8 cellular contexts compared by ENCODE assay signal in genomic region chr7:29091722-29092121, GRCh38. TPM values are rescaled to one million over a fixed set of nuclear protein-coding genes. Genes with fewer than 3 reads are reported as not detected.
DNase-seq lines count a peak whose midpoint lies in the region; ATAC-seq and TF ChIP-seq lines count a peak whose summit lies in the region.

No MANE protein-coding gene starts in this region.

- peak overlapping the region; percentile 86 for H3K27ac Mint-ChIP-seq in stimulated activated effector memory CD8-positive, alpha-beta T cell treated with anti-CD3 and anti-CD28 coated beads, Interleukin-12 subunit alpha, Interleukin-12 subunit beta, amount 100 ng/mL, for 72 hours

- peaks cover 10% of the 10 kb centered on the region for H3K4me1 Mint-ChIP-seq in stimulated activated effector memory CD8-positive, alpha-beta T cell treated with anti-CD3 and anti-CD28 coated beads, Interleukin-12 subunit alpha, Interleukin-12 subunit beta, amount 100 ng/mL, for 72 hours

- H3K4me2 ChIP-seq in BLaER1, result peak overlapping the region; percentile 82

- H3K36me3 Mint-ChIP-seq in stimulated activated effector memory CD8-positive, alpha-beta T cell treated with anti-CD3 and anti-CD28 coated beads, Interleukin-12 subunit alpha, Interleukin-12 subunit beta, amount 100 ng/mL, for 72 hours, result no peaks in the 10 kb centered on the region

- TF ChIP-seq CTCF in fibroblast of pulmonary artery (IDR thresholded peaks at IDR 0.05; ENCODE audit: low read length, missing control alignments), result no peak

- H3K9me3 Mint-ChIP-seq in stimulated activated effector memory CD8-positive, alpha-beta T cell treated with anti-CD3 and anti-CD28 coated beads, Interleukin-12 subunit alpha, Interleukin-12 subunit beta, amount 100 ng/mL, for 72 hours, result no peaks in the 10 kb centered on the region

- peak overlapping the region; percentile 62 for H3K4me3 Mint-ChIP-seq in stimulated activated effector memory CD8-positive, alpha-beta T cell treated with anti-CD3 and anti-CD28 coated beads, Interleukin-12 subunit alpha, Interleukin-12 subunit beta, amount 100 ng/mL, for 72 hours

- no peaks in the 10 kb centered on the region for H3K27me3 ChIP-seq in BLaER1

- TF ChIP-seq POLR2A in GM18505 (IDR thresholded peaks at IDR 0.05; ENCODE audit: borderline replicate concordance, extremely low read depth, insufficient read depth, insufficient read length), result no peak

- peaks cover 36% of the 10 kb centered on the region for H3K4me1 ChIP-seq in BLaER1

- H3K36me3 ChIP-seq in BLaER1, result no peaks in the 10 kb centered on the region

- H3K9ac ChIP-seq in BLaER1, result peak overlapping the region; percentile 66; the same call in 1 of the 2 replicates

- H3K4me3 ChIP-seq in BLaER1 (peak overlapping the region; percentile 43; the same call in 1 of the 2 replicates), fibroblast of pulmonary artery (replicated peaks; ENCODE audit: low read depth, low read length) (peak overlapping the region; percentile 42)

- no peaks in the 10 kb centered on the region for H4K20me1 ChIP-seq in BLaER1

- ATAC-seq in GM19397 (IDR thresholded peaks at IDR 0.05; ENCODE audit: unreplicated experiment) (peak; percentile 92), GM18505 (IDR thresholded peaks at IDR 0.05; ENCODE audit: unreplicated experiment) (no peak)
- peak; percentile 79 for ATAC-seq in stimulated activated effector memory CD8-positive, alpha-beta T cell treated with anti-CD3 and anti-CD28 coated beads, Interleukin-12 subunit alpha, Interleukin-12 subunit beta, amount 100 ng/mL, for 72 hours

- no peaks in the 10 kb centered on the region for H3K9me3 ChIP-seq in BLaER1

- DNase-seq in M059J (ENCODE audit: low read depth) (peak; percentile 33), fibroblast of pulmonary artery (ENCODE audit: low read depth) (peak; percentile 9), posterior cingulate gyrus (no peak), amygdala (lab: John Stamatoyannopoulos, UW) (no peak)
- DNase-seq in stimulated activated effector memory CD8-positive, alpha-beta T cell treated with anti-CD3 and anti-CD28 coated beads, Interleukin-12 subunit alpha, Interleukin-12 subunit beta, amount 100 ng/mL, for 72 hours (ENCODE audit: low spot score in 2 of 2), result no peak

- H3K27ac ChIP-seq in BLaER1, result peak overlapping the region; percentile 74

- intact Hi-C loops in posterior cingulate gyrus (cut with DNase I), result no loop called here

RNA-seq across cellular contexts. Expression of gene CPVL, which starts 54.6 kb away (rescaled TPM):
- total RNA-seq in M059J (2014; rRNA removed; shearing (Covaris generic)), result 0.49 and 0.64 TPM in 2 replicates

Comparison
In these comparisons a context has a peak if more than half of its experiments do, and no peak if none do; other contexts are left out.
1. DNase-seq: peak in M059J (single experiment) and fibroblast of pulmonary artery (single experiment); none in stimulated activated effector memory CD8-positive, alpha-beta T cell treated with anti-CD3 and anti-CD28 coated beads, Interleukin-12 subunit alpha, Interleukin-12 subunit beta, amount 100 ng/mL, for 72 hours (0 of 2), posterior cingulate gyrus (0 of 10) and amygdala (0 of 56).